Comparison of ENCODE assay signal across 13 cellular contexts in the genomic region with DNA sequence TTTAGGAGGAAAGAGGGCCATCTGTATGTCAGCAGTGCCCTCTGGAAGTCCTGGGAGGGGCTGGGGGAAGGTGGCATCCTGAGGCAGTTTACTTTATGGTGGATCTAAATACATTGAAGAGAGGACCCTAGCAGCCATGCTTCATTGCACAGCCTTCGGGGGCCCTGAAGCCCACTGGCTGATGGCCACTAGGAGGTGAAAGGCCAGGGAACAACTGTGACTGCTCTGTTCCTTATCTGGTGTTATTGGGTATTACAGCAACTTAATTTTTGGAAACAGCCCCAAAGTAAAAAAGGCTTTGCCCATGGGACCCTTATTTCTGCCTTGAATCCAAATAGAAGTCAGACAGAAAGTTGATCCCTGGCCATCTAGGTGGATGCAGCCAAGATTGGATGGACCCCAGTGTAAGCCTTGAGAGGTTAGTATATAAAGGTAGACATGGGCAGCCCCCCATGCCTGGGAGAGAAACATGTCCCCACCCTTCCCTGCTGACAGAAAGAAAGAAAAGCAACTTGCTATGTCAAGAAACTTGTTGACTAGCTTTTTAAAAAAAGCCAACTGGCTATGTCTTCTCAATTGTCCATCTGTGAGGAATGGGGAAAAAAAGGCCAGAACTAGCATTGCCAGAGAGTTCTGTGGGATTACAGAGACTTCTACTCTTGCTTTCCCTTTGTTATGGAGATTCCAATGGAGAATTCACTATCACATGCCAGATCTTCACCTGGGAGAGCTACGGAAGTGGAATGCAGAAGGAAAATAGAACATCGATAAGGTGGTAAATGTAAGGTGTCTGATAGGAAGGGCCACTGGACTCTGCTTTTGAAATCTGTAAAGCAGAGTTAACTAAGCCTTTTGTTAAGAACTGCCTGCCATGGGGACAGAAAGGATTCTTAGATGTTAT. TPM values are rescaled to one million over a fixed set of nuclear protein-coding genes. Genes with fewer than 3 reads are reported as not detected.
DNase-seq lines count a peak whose midpoint lies in the region; ATAC-seq and TF ChIP-seq lines count a peak whose summit lies in the region.
"Had no signal": no experiment of that assay in that cellular context is flagged by ENCODE, and none has a peak within 500 bp of the region (broad histone marks: within the 10 kb centered on the region; RNA-seq: fewer than 3 reads in every experiment).

No MANE protein-coding gene starts in this region.

- H3K18ac ChIP-seq in H9 (ENCODE audit: insufficient read length, low read depth, low read length): no peak overlapping the region
- no peak overlapping the region for H3K18ac ChIP-seq in mesendoderm (ENCODE audit: low read length)

- H3K4me3 Mint-ChIP-seq in H9: no peak overlapping the region
- H3K4me3 Mint-ChIP-seq in osteocyte (ENCODE audit: unreplicated experiment): no peak overlapping the region
- H3K4me3 Mint-ChIP-seq: CD4-positive, CD25-positive, alpha-beta regulatory T cell; IgD-negative memory B cell had no signal

- no peak overlapping the region for H3K4ac ChIP-seq in H9 (ENCODE audit: low read depth, low read length)
- no peak overlapping the region for H3K4ac ChIP-seq in mesendoderm (ENCODE audit: low read depth, low read length)

- no peak overlapping the region for H3K27ac Mint-ChIP-seq in H9
- H3K27ac Mint-ChIP-seq in osteocyte (ENCODE audit: unreplicated experiment): no peak overlapping the region
- H3K27ac Mint-ChIP-seq: CD4-positive, CD25-positive, alpha-beta regulatory T cell; IgD-negative memory B cell had no signal

- H3K79me1 ChIP-seq in H9 (ENCODE audit: insufficient read depth, low read depth, low read length, poor library complexity, severe bottlenecking): no peaks in the 10 kb centered on the region
- H3K79me1 ChIP-seq in mesendoderm (ENCODE audit: low read length): no peaks in the 10 kb centered on the region

- H3K4me3 ChIP-seq in mesendoderm (ENCODE audit: low read length): no peak overlapping the region
- H3K4me3 ChIP-seq: BLaER1 treated with 17β-estradiol and CSF1 and Interleukin-3, amounts not matched to agents 10 nM and 100 nM had no signal

- H3K36me3 Mint-ChIP-seq in H9 (ENCODE audit: insufficient read depth in 1 of 3, low read depth in 3 of 3): no peaks in the 10 kb centered on the region
- peaks cover 2% of the 10 kb centered on the region for H3K36me3 Mint-ChIP-seq in osteocyte (ENCODE audit: unreplicated experiment)
- H3K36me3 Mint-ChIP-seq: CD4-positive, CD25-positive, alpha-beta regulatory T cell; IgD-negative memory B cell had no signal

- H3K23ac ChIP-seq in H9 (ENCODE audit: insufficient read length, low read depth, low read length) (no peak overlapping the region), mesendoderm (ENCODE audit: low read length) (no peak overlapping the region)

- DNase-seq in Right ventricle myocardium inferior (ENCODE audit: missing footprints) (no peak), cardiac septum (ENCODE audit: low spot score) (no peak), H9 (no peak), left cardiac atrium (peak; percentile 23), mesendoderm (peak; percentile 72), osteocyte (ENCODE audit: extremely low spot score, unreplicated experiment) (no peak), T-helper 2 cell (no peak)
- DNase-seq: ACHN; CD4-positive, CD25-positive, alpha-beta regulatory T cell; DMS79 had no signal

- no peak overlapping the region for H2BK15ac ChIP-seq in H9 (ENCODE audit: low read depth, low read length)
- H2BK15ac ChIP-seq in mesendoderm (replicated peaks; ENCODE audit: low read depth): no peak overlapping the region

- H3K9me3 ChIP-seq in H9 (ENCODE audit: control insufficient read depth, low read depth, low read length): no peaks in the 10 kb centered on the region

- TF ChIP-seq CTCF in H9 (conservative IDR thresholded peaks at IDR 0.05): peak; percentile 18; the same call in 1 of the 3 replicates
- TF ChIP-seq CTCF in osteocyte (IDR thresholded peaks at IDR 0.05): no peak

- H3K4me1 Mint-ChIP-seq in H9 (peaks cover 9 to 17% of the 10 kb centered on the region in 2 experiments), osteocyte (ENCODE audit: unreplicated experiment) (no peaks in the 10 kb centered on the region)
- H3K4me1 Mint-ChIP-seq: CD4-positive, CD25-positive, alpha-beta regulatory T cell; IgD-negative memory B cell had no signal

- H4K5ac ChIP-seq in H9 (ENCODE audit: insufficient read length, low read depth, low read length) (no peak overlapping the region), mesendoderm (ENCODE audit: low read length) (no peak overlapping the region)

- no peaks in the 10 kb centered on the region for H3K36me3 ChIP-seq in mesendoderm (ENCODE audit: control insufficient read depth, insufficient read depth, low read length)
- H3K36me3 ChIP-seq: BLaER1 treated with 17β-estradiol and CSF1 and Interleukin-3, amounts not matched to agents 10 nM and 100 nM had no signal

- H4K8ac ChIP-seq in H9 (replicated peaks; ENCODE audit: insufficient read length, low read depth, low read length) (no peak overlapping the region), mesendoderm (ENCODE audit: low read depth, low read length) (no peak overlapping the region)

- H3K27ac ChIP-seq in H9 (ENCODE audit: insufficient read length, low read depth, low read length) (no peak overlapping the region), mesendoderm (ENCODE audit: low read depth, low read length) (no peak overlapping the region)
- H3K27ac ChIP-seq: BLaER1 treated with 17β-estradiol and CSF1 and Interleukin-3, amounts not matched to agents 10 nM and 100 nM had no signal

- H3K4me1 ChIP-seq in H9 (ENCODE audit: insufficient read depth, low read length): peaks cover 4% of the 10 kb centered on the region; the same call in 1 of the 2 replicates
- peaks cover 3% of the 10 kb centered on the region for H3K4me1 ChIP-seq in mesendoderm (ENCODE audit: control insufficient read depth, low read depth, low read length)
- H3K4me1 ChIP-seq: BLaER1 treated with 17β-estradiol and CSF1 and Interleukin-3, amounts not matched to agents 10 nM and 100 nM had no signal

- H3K14ac ChIP-seq in H9 (ENCODE audit: insufficient read depth, low read length): no peak overlapping the region

- no peak overlapping the region for H3K4me2 ChIP-seq in H9 (ENCODE audit: insufficient read depth, insufficient read length, low read length)
- no peak overlapping the region for H3K4me2 ChIP-seq in mesendoderm (ENCODE audit: low read length)
- H3K4me2 ChIP-seq: BLaER1 treated with 17β-estradiol and CSF1 and Interleukin-3, amounts not matched to agents 10 nM and 100 nM had no signal

- no peak overlapping the region for H2BK5ac ChIP-seq in H9 (ENCODE audit: insufficient read length, low read length)
- no peak overlapping the region for H2BK5ac ChIP-seq in mesendoderm (ENCODE audit: low read length)

- H3K9me3 Mint-ChIP-seq in H9 (no peaks in the 10 kb centered on the region; a peak in 1 of 5 replicates), osteocyte (ENCODE audit: unreplicated experiment) (peaks cover 3% of the 10 kb centered on the region)

- no CpG with 5 or more reads among the region's 3 CpGs for WGBS in H9 (ENCODE audit: extremely low coverage, insufficient read length, low lambda C conversion rate)
- WGBS in mesendoderm (ENCODE audit: extremely low coverage, insufficient coverage, low lambda C conversion rate): no CpG with 5 or more reads among the region's 3 CpGs

- H2AK5ac ChIP-seq in H9 (ENCODE audit: insufficient read length, low read length) (no peak overlapping the region), mesendoderm (ENCODE audit: low read length) (no peak overlapping the region)

- ATAC-seq in Right ventricle myocardium inferior (peak; percentile 93), left cardiac atrium (peak in 1 of 2 donors; percentile 73), GM18519 (IDR thresholded peaks at IDR 0.05; ENCODE audit: low FRiP score, unreplicated experiment) (no peak)

- H3K9ac ChIP-seq in H9 (ENCODE audit: extremely low read depth, insufficient read length, low read length): no peak overlapping the region
- no peak overlapping the region for H3K9ac ChIP-seq in mesendoderm (ENCODE audit: low read length)
- H3K9ac ChIP-seq: BLaER1 treated with 17β-estradiol and CSF1 and Interleukin-3, amounts not matched to agents 10 nM and 100 nM had no signal

- no peak overlapping the region for H2BK20ac ChIP-seq in H9 (ENCODE audit: low read depth, low read length, poor library complexity, severe bottlenecking)

- H2BK12ac ChIP-seq in H9 (ENCODE audit: insufficient read length, low read depth, low read length): no peak overlapping the region

- no peak overlapping the region for H2BK120ac ChIP-seq in H9 (ENCODE audit: low read depth, low read length, poor library complexity, severe bottlenecking)
- H2BK120ac ChIP-seq in mesendoderm (ENCODE audit: low read depth, low read length): no peak overlapping the region

- H3K27me3 ChIP-seq in H9 (ENCODE audit: insufficient read depth, low read length): no peaks in the 10 kb centered on the region
- H3K27me3 ChIP-seq in mesendoderm (ENCODE audit: insufficient read depth, low read length, poor library complexity): no peaks in the 10 kb centered on the region
- H3K27me3 ChIP-seq: BLaER1 treated with 17β-estradiol and CSF1 and Interleukin-3, amounts not matched to agents 10 nM and 100 nM had no signal

- H3K27me3 Mint-ChIP-seq in H9 (ENCODE audit: low read depth): no peaks in the 10 kb centered on the region
- peaks cover 23% of the 10 kb centered on the region for H3K27me3 Mint-ChIP-seq in osteocyte (ENCODE audit: unreplicated experiment)

- H3T11ph ChIP-seq in H9 (ENCODE audit: low read length): no peak overlapping the region

- no peaks in the 10 kb centered on the region for H3K23me2 ChIP-seq in H9 (ENCODE audit: insufficient read length, low read depth, low read length, poor library complexity, severe bottlenecking)

- H3K56ac ChIP-seq in H9 (ENCODE audit: insufficient read length, low read depth, low read length) (no peak overlapping the region), mesendoderm (ENCODE audit: low read length) (no peak overlapping the region)

- H3K79me2 ChIP-seq in H9 (ENCODE audit: insufficient read depth, low read length): no peaks in the 10 kb centered on the region
- H3K79me2 ChIP-seq in mesendoderm (ENCODE audit: control insufficient read depth, insufficient read depth, low read length): no peaks in the 10 kb centered on the region

- H4K20me1 ChIP-seq in H9 (ENCODE audit: control insufficient read depth, insufficient read depth, insufficient read length): no peaks in the 10 kb centered on the region
- H4K20me1 ChIP-seq: BLaER1 treated with 17β-estradiol and CSF1 and Interleukin-3, amounts not matched to agents 10 nM and 100 nM had no signal

- no peak overlapping the region for H2AFZ ChIP-seq in H9 (ENCODE audit: low read length)

- intact Hi-C loops in Right ventricle myocardium inferior (cut with DNase I) (no loop called here), cardiac septum (cut with DNase I) (no loop called here), left cardiac atrium (cut with DNase I) (no loop called here)

- H4K91ac ChIP-seq in H9 (ENCODE audit: insufficient read length, low read depth, low read length): no peak overlapping the region

RNA-seq across cellular contexts. Expression of a gene that starts 58.6 kb away (rescaled TPM):
- total RNA-seq in Right ventricle myocardium inferior: 6.3 TPM
- total RNA-seq in cardiac septum: 1.4 TPM
- 0.24 and 0.35 TPM in 2 replicates for total RNA-seq in H9 (2021)
- total RNA-seq in left cardiac atrium: 10 to 100 TPM; 59.7 to 67.9 TPM
- 0.04 TPM for polyA plus RNA-seq in mesendoderm (2013, experiment 1 of 2)
- polyA plus RNA-seq in mesendoderm (2013, experiment 2 of 2): 0.08 TPM
- 5.8 and 6.1 TPM in 2 replicates for total RNA-seq in osteocyte
- total RNA-seq: CD4-positive, CD25-positive, alpha-beta regulatory T cell had no signal
- polyA plus RNA-seq: CD4-positive, CD25-positive, alpha-beta regulatory T cell; IgD-negative memory B cell had no signal

Comparison
In these comparisons a context has a peak if more than half of its experiments do, and no peak if none do; other contexts are left out.
1. DNase-seq: peak in left cardiac atrium (single experiment) and mesendoderm (single experiment); none in Right ventricle myocardium inferior (single experiment), cardiac septum (single experiment), H9 (single experiment), osteocyte (single experiment) and T-helper 2 cell (0 of 5).